ENCODE assay signal across 8 cellular contexts in genomic region chr17:59331929-59332889, GRCh38. TPM values are rescaled to one million over a fixed set of nuclear protein-coding genes. Genes with fewer than 3 reads are reported as not detected.
DNase-seq lines count a peak whose midpoint lies in the region; ATAC-seq, FAIRE-seq and TF ChIP-seq lines count a peak whose summit lies in the region.

No MANE protein-coding gene starts in this region.

- DNase-seq in GM06990 (ENCODE audit: extremely low read depth, insufficient read length) (peak; percentile 26), cardiac fibroblast (ENCODE audit: low read depth in 2 of 2) (peak in 1 of 2 donors; percentile 46), kidney (peak; percentile 89), NCI-H226 (no peak), SIG-M5 treated with dmso at 0.1 percent for 504 hours (lab: John Stamatoyannopoulos, UW; ENCODE audit: unreplicated experiment) (no peak)
- peak; percentile 55 for DNase-seq in stimulated activated CD4-positive, alpha-beta T cell treated with anti-CD3 and anti-CD28 coated beads, Interleukin-15, amount 100 ng/mL, for 24 hours

- H3K4me3 ChIP-seq in GM06990 (replicated peaks; ENCODE audit: low read depth, low read length), result peak overlapping the region; percentile 70
- H3K4me3 ChIP-seq in cardiac fibroblast (replicated peaks in 1 of 2; ENCODE audit: low read depth in 2 of 2, low read length in 2 of 2), result peak overlapping the region; percentile 91 to 96
- peak overlapping the region; percentile 69 to 82 for H3K4me3 ChIP-seq in kidney (ENCODE audit: low read length in 2 of 2)

- H3K9ac ChIP-seq in kidney (ENCODE audit: low read length in 2 of 2), result peak overlapping the region; percentile 54 to 84

- peaks cover 32 to 44% of the 10 kb centered on the region in 2 donors for H3K4me1 ChIP-seq in kidney (ENCODE audit: control insufficient read depth in 1 of 2, insufficient read depth in 1 of 2, low read depth in 1 of 2, low read length in 2 of 2)

- no peaks in the 10 kb centered on the region for H3K9me3 ChIP-seq in kidney (ENCODE audit: control insufficient read depth in 1 of 2, low read length in 2 of 2)

- no peak for TF ChIP-seq CTCF in GM06990 (IDR thresholded peaks at IDR 0.05; ENCODE audit: insufficient read depth, low read length, poor library complexity, severe bottlenecking)
- TF ChIP-seq CTCF in cardiac fibroblast (IDR thresholded peaks at IDR 0.05; ENCODE audit: low read depth, low read length), result no peak
- no peak for TF ChIP-seq CTCF in kidney (IDR thresholded peaks at IDR 0.05; ENCODE audit: borderline replicate concordance, extremely low read depth, insufficient read depth)

- intact Hi-C loops in kidney (cut with DNase I), result no loop called here

- H3K27me3 ChIP-seq in GM06990 (replicated peaks; ENCODE audit: control insufficient read depth, insufficient read depth, low read length), result no peaks in the 10 kb centered on the region

- peak; percentile 32 for ATAC-seq in HG02571 (IDR thresholded peaks at IDR 0.05; ENCODE audit: unreplicated experiment)
- no peak; the same call in 2 of the 3 replicates for ATAC-seq in SK-N-SH treated with all-trans-retinoic acid at 6 μM for 48 hours

- H3K36me3 ChIP-seq in GM06990 (ENCODE audit: control insufficient read depth, insufficient read depth, low read length) (no peaks in the 10 kb centered on the region), kidney (ENCODE audit: control insufficient read depth in 1 of 2, insufficient read depth in 2 of 2, low read length in 2 of 2) (no peaks in the 10 kb centered on the region)

- no peak for FAIRE-seq in kidney (lab: Jason Lieb, UNC)

- H3K27ac ChIP-seq in kidney (ENCODE audit: low read depth in 2 of 2, low read length in 2 of 2), result peak overlapping the region; percentile 97

TF ChIP-seq in SK-N-SH treated with all-trans-retinoic acid at 6 μM for 48 hours, 23 proteins besides CTCF, POLR2A, EP300 and RAD21:
- TF ChIP-seq TCF4 (CRISPR knock-in tag; IDR thresholded peaks at IDR 0.05; ENCODE audit: borderline replicate concordance) (no peak), PPARA (CRISPR knock-in tag; IDR thresholded peaks at IDR 0.05; ENCODE audit: borderline replicate concordance) (no peak), TSHZ2 (CRISPR knock-in tag; IDR thresholded peaks at IDR 0.05) (no peak), ZFP3 (CRISPR knock-in tag; IDR thresholded peaks at IDR 0.05) (no peak), PATZ1 (CRISPR knock-in tag; IDR thresholded peaks at IDR 0.05; ENCODE audit: borderline replicate concordance) (0 out of 2 replicates have a peak, but pooled peaks have one; percentile 22)

RNA-seq across cellular contexts. Expression of gene YPEL2, which starts 0.8 kb away (rescaled TPM):
- 53.6 TPM for total RNA-seq in kidney
- polyA plus RNA-seq in kidney (ENCODE audit: insufficient read depth, low read depth, low replicate concordance), result 9.0 TPM

Comparison
In these comparisons a context has a peak if more than half of its experiments do, and no peak if none do; other contexts are left out.
1. DNase-seq: peak in GM06990 (single experiment), kidney (single experiment) and stimulated activated CD4-positive, alpha-beta T cell treated with anti-CD3 and anti-CD28 coated beads, Interleukin-15, amount 100 ng/mL, for 24 hours (single experiment); none in NCI-H226 (single experiment) and SIG-M5 treated with dmso at 0.1 percent for 504 hours (single experiment).
2. Peak in every context shown above with its lines, with median percentiles within 50 percentile points of each other: H3K4me3 ChIP-seq.